ENCODE assay signal across 8 cellular contexts in the genomic region with DNA sequence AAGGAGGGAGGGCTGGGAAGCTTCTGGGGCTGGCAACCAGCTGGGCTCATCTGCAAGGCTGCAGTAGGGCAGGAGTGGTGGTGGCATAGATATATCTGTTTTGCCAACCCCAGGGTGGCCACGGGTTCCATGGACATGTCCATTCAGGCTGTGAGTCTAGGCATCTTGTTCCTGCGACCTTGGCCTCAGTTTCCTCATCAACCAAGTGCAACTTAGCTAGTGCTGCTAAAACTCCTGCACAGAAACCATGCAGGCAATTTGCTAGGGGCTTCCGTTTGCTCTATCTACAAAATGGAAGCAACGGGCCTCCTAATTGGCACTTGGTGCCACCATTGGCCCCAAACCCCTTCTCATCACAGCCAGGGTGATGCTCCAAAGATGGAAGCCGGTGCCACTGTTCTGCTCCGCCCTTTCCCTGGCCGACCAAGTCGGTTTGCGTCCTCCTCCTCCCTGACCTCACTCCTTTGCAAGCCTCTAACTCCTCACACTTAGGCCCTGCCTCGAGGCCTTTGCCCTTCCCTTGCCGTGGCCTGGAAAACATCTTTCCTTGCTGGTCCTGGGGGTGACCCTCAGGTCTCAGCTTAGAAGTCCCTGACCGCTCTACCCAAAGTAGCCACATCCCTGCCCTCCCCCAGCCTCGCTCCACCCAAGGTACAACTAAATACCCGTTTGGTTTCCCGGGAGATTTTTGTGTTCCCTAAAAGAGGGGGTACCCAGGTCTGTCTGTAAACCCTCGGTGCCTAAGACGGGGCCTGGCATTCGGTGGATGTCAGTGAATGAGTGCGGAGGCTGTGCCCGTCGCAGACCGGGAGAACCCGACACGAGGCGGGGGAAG. TPM values are rescaled to one million over a fixed set of nuclear protein-coding genes. Genes with fewer than 3 reads are reported as not detected.
DNase-seq lines count a peak whose midpoint lies in the region; ATAC-seq, FAIRE-seq and TF ChIP-seq lines count a peak whose summit lies in the region.

No MANE protein-coding gene starts in this region.

- peak overlapping the region; percentile 97 for H2BK12ac ChIP-seq in H1 (ENCODE audit: low read depth, low read length)

- H2BK20ac ChIP-seq in H1 (ENCODE audit: low read length): 0 out of 2 replicates have a peak overlapping the region, but pooled peaks have one; percentile 27

- H3K23ac ChIP-seq in H1 (ENCODE audit: insufficient read length): no peak overlapping the region

- H3K27me3 Mint-ChIP-seq in CD14-positive monocyte (ENCODE audit: low read depth in 3 of 3) (peaks cover 0 to 4% (median 2%) of the 10 kb centered on the region in 3 donors), neural crest cell (ENCODE audit: low read depth) (peaks cover 4% of the 10 kb centered on the region)

- peaks cover 18% of the 10 kb centered on the region for H3K79me1 ChIP-seq in H1 (ENCODE audit: low read depth, low read length)

- peaks cover 30% of the 10 kb centered on the region for H3K79me2 ChIP-seq in OCI-LY3 (ENCODE audit: low read length)
- H3K79me2 ChIP-seq in H1 (ENCODE audit: control insufficient read depth in 1 of 2, insufficient read depth in 2 of 2, low read length in 2 of 2): peaks cover 28 to 50% of the 10 kb centered on the region in 2 experiments

- H3K9ac ChIP-seq in OCI-LY3 (ENCODE audit: low read length): peak overlapping the region; percentile 56
- H3K9ac ChIP-seq in H1 (replicated peaks in 1 of 4; ENCODE audit: extremely low read depth in 1 of 4, low read depth in 3 of 4, low read length in 3 of 4): peak overlapping the region in 3 of 4 experiments; percentile 56 to 99 (median 99); a peak in 4 of 7 replicates

- peak overlapping the region; percentile 84 for H3K27ac ChIP-seq in OCI-LY3 (ENCODE audit: low read length)
- no peak overlapping the region for H3K27ac ChIP-seq in H1 (ENCODE audit: low read depth, low read length)

- no peak for FAIRE-seq in H1 (lab: Jason Lieb, UNC)

- peak overlapping the region; percentile 78 to 90 for H3K4me3 Mint-ChIP-seq in CD14-positive monocyte
- H3K4me3 Mint-ChIP-seq in neural crest cell: peak overlapping the region; percentile 90

- intact Hi-C loops in CD14-positive monocyte (cut with micrococcal nuclease): loop anchor here in 1 of 2 donors (10.0 kb wide), 1 partner anchor 151 kb away; a partner anchor contains a TSS

- H3K18ac ChIP-seq in H1 (ENCODE audit: extremely low read depth, low read length): peak overlapping the region; percentile 26

- H2AFZ ChIP-seq in OCI-LY3 (ENCODE audit: low read depth, low read length): no peak overlapping the region
- no peak overlapping the region for H2AFZ ChIP-seq in H1 (ENCODE audit: low read length)

- H3K4me1 ChIP-seq in OCI-LY3 (ENCODE audit: low read length): peaks cover 49% of the 10 kb centered on the region
- H3K4me1 ChIP-seq in H1 (replicated peaks in 1 of 4; ENCODE audit: control insufficient read depth in 3 of 4, insufficient read depth in 4 of 4, low read length in 3 of 4): peaks cover 14 to 42% (median 34%) of the 10 kb centered on the region in 4 experiments

- H4K20me1 ChIP-seq in OCI-LY3 (ENCODE audit: insufficient read depth, low read length) (peaks cover 10% of the 10 kb centered on the region; the same call in 1 of the 2 replicates), H1 (replicated peaks in 1 of 2; ENCODE audit: control insufficient read depth in 1 of 2, insufficient read depth in 2 of 2, low read length in 2 of 2) (peaks cover 24 to 29% of the 10 kb centered on the region in 2 experiments)

- peak overlapping the region; percentile 96 for H2AK5ac ChIP-seq in H1 (ENCODE audit: low read depth, low read length)

- H3K36me3 Mint-ChIP-seq in CD14-positive monocyte (peaks cover 22 to 33% of the 10 kb centered on the region in 2 donors), neural crest cell (ENCODE audit: low read depth) (no peaks in the 10 kb centered on the region)

- no peak overlapping the region for H3K14ac ChIP-seq in H1 (ENCODE audit: insufficient read length)

- H3K4me3 ChIP-seq in OCI-LY3 (ENCODE audit: low read length): peak overlapping the region; percentile 86
- H3K4me3 ChIP-seq in H1 (ENCODE audit: extremely low read depth in 1 of 4, insufficient read depth in 2 of 4, low read depth in 3 of 4, low read length in 4 of 4): peak overlapping the region; percentile 81 to 99 (median 96)

- TF ChIP-seq POLR2A in H1 (IDR thresholded peaks at IDR 0.05; ENCODE audit: control extremely low read depth in 1 of 2, low read depth in 2 of 2, low read length in 2 of 2): no peak

- ATAC-seq in HG02981 (IDR thresholded peaks at IDR 0.05; ENCODE audit: unreplicated experiment) (no peak), HG02852 (IDR thresholded peaks at IDR 0.05; ENCODE audit: unreplicated experiment) (no peak)

- H3K4ac ChIP-seq in H1 (replicated peaks; ENCODE audit: insufficient read length, low read depth, low read length): peak overlapping the region; percentile 84

- no peak for TF ChIP-seq EP300 in H1 (IDR thresholded peaks at IDR 0.05; ENCODE audit: borderline replicate concordance in 1 of 2, low read depth in 2 of 2, low read length in 2 of 2)

- peak overlapping the region; percentile 94 for H4K8ac ChIP-seq in H1 (ENCODE audit: extremely low read depth, insufficient read depth, low read length)

- H3K56ac ChIP-seq in H1 (replicated peaks; ENCODE audit: insufficient read length, low read depth, low read length): no peak overlapping the region

- POLR2A ChIA-PET in H1 (lab: Charles Lee; ENCODE audit: partially characterized antibody): interaction anchor here (0.7 to 18.4 kb wide), 32 partner anchors 10 to 253 kb away, joined by 3 to 532 read pairs (median 5); no protein-coding TSS in a partner anchor

- H3K27ac Mint-ChIP-seq in CD14-positive monocyte: peak overlapping the region; percentile 82 to 98 (median 93)
- H3K27ac Mint-ChIP-seq in neural crest cell (ENCODE audit: unreplicated experiment): peak overlapping the region; percentile 94

- H3K4me1 Mint-ChIP-seq in CD14-positive monocyte: peaks cover 57% of the 10 kb centered on the region
- peaks cover 71% of the 10 kb centered on the region for H3K4me1 Mint-ChIP-seq in neural crest cell

- peak overlapping the region; percentile 94 for H3K4me2 ChIP-seq in OCI-LY3 (ENCODE audit: low read length)
- peak overlapping the region; percentile 79 to 86 for H3K4me2 ChIP-seq in H1 (ENCODE audit: insufficient read depth in 1 of 2, low read depth in 2 of 2, low read length in 2 of 2)

- peaks cover 15% of the 10 kb centered on the region for H3K23me2 ChIP-seq in H1 (ENCODE audit: low read depth, low read length)

- no peaks in the 10 kb centered on the region for H3K9me3 Mint-ChIP-seq in CD14-positive monocyte
- H3K9me3 Mint-ChIP-seq in neural crest cell: no peaks in the 10 kb centered on the region

- no peak overlapping the region for H2BK120ac ChIP-seq in H1 (replicated peaks; ENCODE audit: low read depth, low read length)

- no peak for DNase-seq in CD14-positive monocyte (ENCODE audit: low spot score)
- DNase-seq in H1 (ENCODE audit: low read depth in 1 of 2, low spot score in 2 of 2): no peak
- DNase-seq in neural crest cell (ENCODE audit: low read depth, low spot score): no peak
- no peak for DNase-seq in NCI-H2227 (lab: John Stamatoyannopoulos, UW; ENCODE audit: unreplicated experiment)
- no peak for DNase-seq in SW 1271 (lab: John Stamatoyannopoulos, UW)

- no peaks in the 10 kb centered on the region for H3K27me3 ChIP-seq in OCI-LY3 (ENCODE audit: low read depth, low read length)
- H3K27me3 ChIP-seq in H1 (replicated peaks in 1 of 4; ENCODE audit: control insufficient read depth in 3 of 4, extremely low read depth in 1 of 4, insufficient read depth in 3 of 4, low read length in 3 of 4): no peaks in the 10 kb centered on the region

- H2BK15ac ChIP-seq in H1 (ENCODE audit: low read length): peak overlapping the region; percentile 97; the same call in 1 of the 2 replicates

- H3K36me3 ChIP-seq in OCI-LY3 (replicated peaks; ENCODE audit: low read depth, low read length): no peaks in the 10 kb centered on the region
- H3K36me3 ChIP-seq in H1 (ENCODE audit: control insufficient read depth in 2 of 4, insufficient read depth in 4 of 4, low read length in 3 of 4): peaks cover 0 to 13% (median 2%) of the 10 kb centered on the region in 4 experiments; a peak in 5 of 8 replicates

- H3K9me3 ChIP-seq in OCI-LY3 (ENCODE audit: insufficient read depth, low read length): no peaks in the 10 kb centered on the region
- H3K9me3 ChIP-seq in H1 (ENCODE audit: insufficient read depth in 2 of 2, low read depth in 1 of 2, low read length in 1 of 2): no peaks in the 10 kb centered on the region

- peak overlapping the region; percentile 51 for H4K5ac ChIP-seq in H1 (ENCODE audit: insufficient read length, low read depth, low read length)

- TF ChIP-seq RAD21 in H1 (IDR thresholded peaks at IDR 0.05 in 1 of 2, conservative IDR thresholded peaks at IDR 0.05 in 1 of 2; ENCODE audit: low read depth in 2 of 2, low read length in 2 of 2): no peak

- CTCF ChIA-PET in H1 (lab: Charles Lee; ENCODE audit: partially characterized antibody): interaction anchor here (0.9 to 6.6 kb wide), 6 partner anchors 8 to 24 kb away, joined by 5 to 66 read pairs (median 8); no protein-coding TSS in a partner anchor

- peak overlapping the region; percentile 79 for H4K91ac ChIP-seq in H1 (replicated peaks; ENCODE audit: insufficient read length, low read length)

- no peak for TF ChIP-seq CTCF in CD14-positive monocyte (IDR thresholded peaks at IDR 0.05)
- no peak for TF ChIP-seq CTCF in OCI-LY3 (IDR thresholded peaks at IDR 0.05; ENCODE audit: low read depth, low read length)
- TF ChIP-seq CTCF in H1 (IDR thresholded peaks at IDR 0.05; ENCODE audit: control extremely low read depth in 1 of 3, insufficient read depth in 1 of 3, low read depth in 1 of 3, low read length in 3 of 3): no peak
- no peak for TF ChIP-seq CTCF in neural crest cell (conservative IDR thresholded peaks at IDR 0.05)

- H2BK5ac ChIP-seq in H1 (ENCODE audit: low read depth, low read length): peak overlapping the region; percentile 63; the same call in 1 of the 2 replicates

- WGBS in H1 (ENCODE audit: extremely low coverage in 1 of 2, insufficient coverage in 1 of 2, insufficient read length in 1 of 2, insufficient replicate concordance in 2 of 2, low coverage in 1 of 2, low lambda C conversion rate in 2 of 2, missing lambda C conversion rate in 1 of 2), 2 experiments: 36% methylated on average over 25 of the region's 25 CpGs; no CpG with 5 or more reads in 1 of the 2 experiments

RNA-seq across cellular contexts. Expression of a gene that starts 1.2 kb away (rescaled TPM):
- polyA plus RNA-seq in CD14-positive monocyte: 10 to 100 TPM in 1 of 2 donors, 1 to 10 TPM in 1; 7.6 to 10.5 TPM
- 69.9 and 70.8 TPM in 2 replicates for total RNA-seq in H1 (2021; fragmentation: NEBNext Ultra II Directional; extraction: Animal tissue kit (Norgen Biotek cat#: 25700))
- 28.6 and 64.6 TPM in 2 replicates for polyA plus RNA-seq in H1 (2011; rRNA removed)
- 34.1 TPM for polyA plus RNA-seq in H1 (2011; cell fraction: cytosol; rRNA removed)
- polyA plus RNA-seq in H1 (2011; cell fraction: nucleus; rRNA removed): 270 TPM
- polyA plus RNA-seq in H1 (2012, experiment 1 of 2): 45.2 to 64.7 TPM (median 53.7 TPM) in 4 replicates
- polyA plus RNA-seq in H1 (2012, experiment 2 of 2): 36.4 TPM
- 88.4 TPM for polyA plus RNA-seq in H1 (2013, experiment 1 of 2)
- polyA plus RNA-seq in H1 (2013, experiment 2 of 2): 76.5 TPM
- polyA minus RNA-seq in H1 (2011; rRNA and poly(A)+ RNA removed): 21.0 and 35.5 TPM in 2 replicates
- 60.1 TPM for polyA minus RNA-seq in H1 (2011; cell fraction: cytosol; rRNA and poly(A)+ RNA removed)
- polyA minus RNA-seq in H1 (2011; cell fraction: nucleus; rRNA and poly(A)+ RNA removed): 90.1 TPM
- total RNA-seq in neural crest cell: 128 and 132 TPM in 2 replicates
